Comparison of ENCODE assay signal across 22 cellular contexts in genomic region chr15:90823455-90823974, GRCh38. TPM values are rescaled to one million over a fixed set of nuclear protein-coding genes. Genes with fewer than 3 reads are reported as not detected.
DNase-seq lines count a peak whose midpoint lies in the region; ATAC-seq, FAIRE-seq and TF ChIP-seq lines count a peak whose summit lies in the region.
"Had no signal": no experiment of that assay in that cellular context is flagged by ENCODE, and none has a peak within 500 bp of the region (broad histone marks: within the 10 kb centered on the region; RNA-seq: fewer than 3 reads in every experiment).

No MANE protein-coding gene starts in this region.

- H3K36me3 ChIP-seq in GM12878 (ENCODE audit: control insufficient read depth in 2 of 2, insufficient read depth in 2 of 2, low read length in 1 of 2): no peaks in the 10 kb centered on the region
- H3K36me3 ChIP-seq in HepG2 (replicated peaks in 1 of 2; ENCODE audit: control insufficient read depth in 1 of 2, insufficient read depth in 2 of 2, low read length in 2 of 2): no peaks in the 10 kb centered on the region
- H3K36me3 ChIP-seq in right atrium auricular region: no peaks in the 10 kb centered on the region
- H3K36me3 ChIP-seq: MG63, SJCRH30 had no signal

- CTCF ChIA-PET in activated CD8-positive, alpha-beta memory T cell treated with anti-CD3 and anti-CD28 coated beads, Interleukin-2, amount 10 ng/mL, durations not matched to agents 7 days and 5 days (lab: Charles Lee): interaction anchor here (1.3 to 1.4 kb wide), 2 partner anchors 8 to 9 kb away, joined by 3 read pairs; no protein-coding TSS in a partner anchor
- CTCF ChIA-PET in GM12878 (lab: Yijun Ruan, JAX): interaction anchor here (0.7 to 1.6 kb wide), 4 partner anchors 9 to 170 kb away, joined by 3 to 10 read pairs (median 3); no protein-coding TSS in a partner anchor
- CTCF ChIA-PET in HepG2 (lab: Yijun Ruan, JAX; ENCODE audit: low intra/inter-chr PET ratio, low total read pairs): no interaction called here

- H4K20me1 ChIP-seq in GM12878 (ENCODE audit: control insufficient read depth, insufficient read depth) (no peaks in the 10 kb centered on the region), HepG2 (ENCODE audit: insufficient read depth, low read length) (no peaks in the 10 kb centered on the region)

- H3K4me2 ChIP-seq in GM12878 (ENCODE audit: control insufficient read depth, insufficient read depth) (no peak overlapping the region), HepG2 (ENCODE audit: low read depth, low read length) (peak overlapping the region; percentile 13; the same call in 1 of the 2 replicates)

- no peak for FAIRE-seq in GM12878 (lab: Jason Lieb, UNC)
- FAIRE-seq in HepG2 (lab: Jason Lieb, UNC): no peak
- FAIRE-seq: GM12892, GM18507, H1 had no signal

- H3K27me3 Mint-ChIP-seq in activated CD8-positive, alpha-beta memory T cell treated with anti-CD3 and anti-CD28 coated beads, Interleukin-2, amount 10 ng/mL, durations not matched to agents 7 days and 5 days: no peaks in the 10 kb centered on the region
- no peaks in the 10 kb centered on the region for H3K27me3 Mint-ChIP-seq in stimulated activated naive B cell treated with anti-CD40 and anti-IgM and Interleukin-4, amounts not matched to agents 10 μg/mL and 1 μg/mL and 100 μg/mL, for 72 hours
- H3K27me3 Mint-ChIP-seq: B cell had no signal

- H3K4me1 ChIP-seq in GM12878 (ENCODE audit: control insufficient read depth, insufficient read depth, low read length) (peaks cover 4% of the 10 kb centered on the region), HepG2 (ENCODE audit: insufficient read depth, low read length) (peaks cover 36% of the 10 kb centered on the region), right atrium auricular region (peaks cover 0 to 10% of the 10 kb centered on the region in 2 donors)

- BruUV-seq in GM12878 (replicated peaks; lab: Mats Ljungman, UMichigan) (no TSS peak), HepG2 (replicated peaks; lab: Mats Ljungman, UMichigan) (no TSS peak)

- POLR2A ChIA-PET in GM12878 (lab: Charles Lee): interaction anchor here (0.6 to 1.2 kb wide), 3 partner anchors 25 to 108 kb away, joined by 3 to 4 read pairs (median 3); no protein-coding TSS in a partner anchor
- POLR2A ChIA-PET in HepG2 (lab: Yijun Ruan, JAX): interaction anchor here (1.3 kb wide), 1 partner anchor 51 kb away, joined by 5 read pairs; no protein-coding TSS in a partner anchor

- TF ChIP-seq RAD21 in GM12878 (IDR thresholded peaks at IDR 0.05; ENCODE audit: insufficient read depth, low read depth, low read length) (no peak), HepG2 (CRISPR knock-in tag; IDR thresholded peaks at IDR 0.05) (no peak)

- H3K36me3 Mint-ChIP-seq in activated CD8-positive, alpha-beta memory T cell treated with anti-CD3 and anti-CD28 coated beads, Interleukin-2, amount 10 ng/mL, durations not matched to agents 7 days and 5 days: peaks cover 25% of the 10 kb centered on the region
- no peaks in the 10 kb centered on the region for H3K36me3 Mint-ChIP-seq in stimulated activated naive B cell treated with anti-CD40 and anti-IgM and Interleukin-4, amounts not matched to agents 10 μg/mL and 1 μg/mL and 100 μg/mL, for 72 hours
- H3K36me3 Mint-ChIP-seq: CD4-positive, alpha-beta memory T cell had no signal

- H3K27me3 ChIP-seq in GM12878 (replicated peaks in 1 of 2; ENCODE audit: control insufficient read depth in 2 of 2, insufficient read depth in 2 of 2, low read length in 1 of 2): no peaks in the 10 kb centered on the region
- H3K27me3 ChIP-seq in HepG2 (ENCODE audit: control insufficient read depth in 1 of 2, insufficient read depth in 2 of 2, low read length in 2 of 2): peaks cover 2 to 28% of the 10 kb centered on the region in 2 experiments; a peak in 3 of 5 replicates
- H3K27me3 ChIP-seq in right atrium auricular region: no peaks in the 10 kb centered on the region
- H3K27me3 ChIP-seq: MG63, SJCRH30 had no signal

- H3K27ac ChIP-seq in GM12878 (ENCODE audit: control insufficient read depth, insufficient read depth) (no peak overlapping the region), HepG2 (ENCODE audit: extremely low read length, insufficient read depth, low read length) (no peak overlapping the region), right atrium auricular region (no peak overlapping the region)
- H3K27ac ChIP-seq: RWPE1, SJCRH30 had no signal

- TF ChIP-seq POLR2A in GM12878 (IDR thresholded peaks at IDR 0.05; ENCODE audit: low read depth, low read length) (no peak), HepG2 (IDR thresholded peaks at IDR 0.05; ENCODE audit: insufficient read depth in 1 of 2, low read depth in 2 of 2, low read length in 2 of 2) (no peak)

- no peak overlapping the region for H3K9ac ChIP-seq in GM12878 (ENCODE audit: control insufficient read depth, insufficient read depth, low read length)
- H3K9ac ChIP-seq in HepG2 (ENCODE audit: insufficient read depth, low read depth, low read length): no peak overlapping the region

- no peak for ATAC-seq in activated CD8-positive, alpha-beta memory T cell treated with anti-CD3 and anti-CD28 coated beads, Interleukin-2, amount 10 ng/mL, durations not matched to agents 7 days and 5 days
- peak; percentile 34 for ATAC-seq in GM12878
- ATAC-seq in HepG2: no peak
- no peak for ATAC-seq in stimulated activated naive B cell treated with anti-CD40 and anti-IgM and Interleukin-4, amounts not matched to agents 10 μg/mL and 1 μg/mL and 100 μg/mL, for 72 hours (replicated peaks)
- no peak for ATAC-seq in HG02870 (IDR thresholded peaks at IDR 0.05; ENCODE audit: unreplicated experiment)
- ATAC-seq: PC-3 had no signal

- H3K9me3 Mint-ChIP-seq in activated CD8-positive, alpha-beta memory T cell treated with anti-CD3 and anti-CD28 coated beads, Interleukin-2, amount 10 ng/mL, durations not matched to agents 7 days and 5 days (ENCODE audit: low read depth): no peaks in the 10 kb centered on the region
- H3K9me3 Mint-ChIP-seq in stimulated activated naive B cell treated with anti-CD40 and anti-IgM and Interleukin-4, amounts not matched to agents 10 μg/mL and 1 μg/mL and 100 μg/mL, for 72 hours: peaks cover 0 to 3% of the 10 kb centered on the region in 2 donors

- H3K9me3 ChIP-seq in GM12878 (replicated peaks; ENCODE audit: control insufficient read depth, insufficient read depth, low read length) (no peaks in the 10 kb centered on the region; the same call in 2 of the 3 replicates), HepG2 (ENCODE audit: low read length) (no peaks in the 10 kb centered on the region), right atrium auricular region (no peaks in the 10 kb centered on the region)
- H3K9me3 ChIP-seq: MG63, SJCRH30 had no signal

- no peaks in the 10 kb centered on the region for H3K79me2 ChIP-seq in GM12878 (ENCODE audit: control insufficient read depth, insufficient read depth, low read length)
- H3K79me2 ChIP-seq in HepG2 (ENCODE audit: insufficient read depth, low read length): no peaks in the 10 kb centered on the region

- TF ChIP-seq EP300 in GM12878 (IDR thresholded peaks at IDR 0.05; ENCODE audit: borderline replicate concordance in 1 of 2, control insufficient read depth in 1 of 2, low read depth in 2 of 2, low read length in 2 of 2) (no peak), HepG2 (IDR thresholded peaks at IDR 0.05; ENCODE audit: low read depth in 2 of 2, low read length in 2 of 2) (no peak), HepG2 (CRISPR knock-in tag; IDR thresholded peaks at IDR 0.05; ENCODE audit: borderline replicate concordance) (no peak)

- intact Hi-C loops in GM12878 (cut with micrococcal nuclease; ENCODE audit: unreplicated experiment): no loop called here
- intact Hi-C loops in HepG2 (cut with micrococcal nuclease; ENCODE audit: unreplicated experiment): no loop called here

- 69% methylated on average over 7 of the region's 7 CpGs for WGBS in GM12878 (ENCODE audit: insufficient coverage, insufficient replicate concordance, low lambda C conversion rate, missing lambda C conversion rate)
- whole genome bisulfite sequencing in HepG2 (ENCODE audit: low lambda C conversion rate): 34% methylated on average over 5 of the region's 7 CpGs

- H2AFZ ChIP-seq in GM12878 (ENCODE audit: control insufficient read depth, low read depth, low read length) (no peak overlapping the region), HepG2 (ENCODE audit: low read length) (no peak overlapping the region)

- DNase-seq in activated CD8-positive, alpha-beta memory T cell treated with anti-CD3 and anti-CD28 coated beads, Interleukin-2, amount 10 ng/mL, durations not matched to agents 7 days and 5 days: no peak
- no peak for DNase-seq in activated CD8-positive, alpha-beta memory T cell treated with anti-CD3 and anti-CD28 coated beads, Interleukin-2, amount 50 U/mL, for 4 hours
- no peak for DNase-seq in GM12878 (ENCODE audit: low read depth, low spot score)
- no peak for DNase-seq in HepG2 (ENCODE audit: low spot score)
- DNase-seq in stimulated activated naive B cell treated with anti-CD40 and anti-IgM and Interleukin-4, amounts not matched to agents 10 μg/mL and 1 μg/mL and 100 μg/mL, for 72 hours: no peak
- no peak for DNase-seq in HPDE6-E6E7 (ENCODE audit: extremely low spot score)
- DNase-seq in right atrium auricular region (ENCODE audit: low spot score): no peak
- DNase-seq: CD4-positive, alpha-beta memory T cell; EL; MG63; NCI-H1092; NCI-H146; NCI-H2029 treated with DMSO at 0.1 percent for 48 hours; NCI-H2171; PC-3 had no signal

- RAD21 ChIA-PET in GM12878 (lab: Charles Lee; ENCODE audit: unreplicated experiment): interaction anchor here (0.6 to 1.9 kb wide), 6 partner anchors 10 to 112 kb away, joined by 3 to 6 read pairs (median 4); no protein-coding TSS in a partner anchor

- H3K4me1 Mint-ChIP-seq in activated CD8-positive, alpha-beta memory T cell treated with anti-CD3 and anti-CD28 coated beads, Interleukin-2, amount 10 ng/mL, durations not matched to agents 7 days and 5 days: peaks cover 72% of the 10 kb centered on the region
- H3K4me1 Mint-ChIP-seq in stimulated activated naive B cell treated with anti-CD40 and anti-IgM and Interleukin-4, amounts not matched to agents 10 μg/mL and 1 μg/mL and 100 μg/mL, for 72 hours: peaks cover 18 to 27% of the 10 kb centered on the region in 2 donors

- H3K4me3 ChIP-seq in GM12878 (no peak overlapping the region), HepG2 (replicated peaks in 1 of 3; ENCODE audit: insufficient read depth in 1 of 3, low read depth in 2 of 3, low read length in 3 of 3) (no peak overlapping the region), right atrium auricular region (no peak overlapping the region)
- H3K4me3 ChIP-seq: MG63, SJCRH30 had no signal

- H3K27ac Mint-ChIP-seq in activated CD8-positive, alpha-beta memory T cell treated with anti-CD3 and anti-CD28 coated beads, Interleukin-2, amount 10 ng/mL, durations not matched to agents 7 days and 5 days: peak overlapping the region; percentile 11
- peak overlapping the region; percentile 56 for H3K27ac Mint-ChIP-seq in stimulated activated naive B cell treated with anti-CD40 and anti-IgM and Interleukin-4, amounts not matched to agents 10 μg/mL and 1 μg/mL and 100 μg/mL, for 72 hours

- TF ChIP-seq CTCF in GM12878 (IDR thresholded peaks at IDR 0.05 in 2 of 3, conservative IDR thresholded peaks at IDR 0.05 in 1 of 3; ENCODE audit: control insufficient read depth in 2 of 3, extremely low read depth in 1 of 3, insufficient read depth in 1 of 3, low read depth in 3 of 3, low read length in 3 of 3) (no peak), HepG2 (CRISPR knock-in tag; IDR thresholded peaks at IDR 0.05) (no peak), right atrium auricular region (IDR thresholded peaks at IDR 0.05) (no peak)

- in situ Hi-C loops in GM12878 (cut with MboI): no loop called here
- in situ Hi-C loops in HepG2 (cut with HindIII; ENCODE audit: extremely low pct_ligation_motif_present, low pct_unique_long_range_greater_than_20kb): no loop called here

- H3K4me3 Mint-ChIP-seq in activated CD8-positive, alpha-beta memory T cell treated with anti-CD3 and anti-CD28 coated beads, Interleukin-2, amount 10 ng/mL, durations not matched to agents 7 days and 5 days: no peak overlapping the region
- no peak overlapping the region for H3K4me3 Mint-ChIP-seq in stimulated activated naive B cell treated with anti-CD40 and anti-IgM and Interleukin-4, amounts not matched to agents 10 μg/mL and 1 μg/mL and 100 μg/mL, for 72 hours
- H3K4me3 Mint-ChIP-seq: CD4-positive, alpha-beta memory T cell had no signal

- SMC1A ChIA-PET in GM12878 (lab: Charles Lee; ENCODE audit: uncharacterized antibody, unreplicated experiment): interaction anchor here (0.7 to 1.5 kb wide), 6 partner anchors 9 to 107 kb away, joined by 3 to 4 read pairs (median 4); partner anchors contain the start of gene BLM

RNA-seq across cellular contexts. Expression of gene FURIN, which starts 44.9 kb away (rescaled TPM):
- 100 to 1,000 TPM; 487 to 625 TPM for total RNA-seq in activated CD8-positive, alpha-beta memory T cell treated with anti-CD3 and anti-CD28 coated beads, Interleukin-2, amount 10 ng/mL, durations not matched to agents 7 days and 5 days
- 47.7 and 63.7 TPM in 2 replicates for total RNA-seq in GM12878 (2013; cell fraction: nucleolus; rRNA removed)
- total RNA-seq in GM12878 (2014; rRNA removed) (20.8 and 24.5 TPM in 2 replicates), GM12878 (2014; rRNA removed; fragmentation: Illumina TruSeq; extraction: Trizol) (9.9 and 11.2 TPM in 2 replicates), GM12878 (2021) (36.9 and 39.9 TPM in 2 replicates), HepG2 (2016; rRNA removed; fragmentation: Illumina TruSeq; extraction: Trizol) (13.9 and 17.4 TPM in 2 replicates), right atrium auricular region (10 to 100 TPM; 57.1 to 82.8 TPM)
- 10.8 TPM for polyA plus RNA-seq in GM12878 (2011; ENCODE audit: low read depth)
- polyA plus RNA-seq in GM12878 (2011; rRNA removed) (1.9 and 5.6 TPM in 2 replicates), GM12878 (2014; fragmentation: Illumina TruSeq; extraction: Trizol) (3.3 and 10.1 TPM in 2 replicates), GM12878 (2014; fragmentation: Nextera tagmentation; extraction: Ambion mirVana) (1 to 10 TPM in 1 of 2 experiments, under 1 TPM in 1; 0.47 to 1.3 TPM), GM12878 (2014; rRNA removed) (23.2 and 26.3 TPM in 2 replicates), GM12878 (2016; fragmentation: Nextera tagmentation; extraction: Ambion mirVana) (1 to 10 TPM; 5.6 to 5.9 TPM), HepG2 (2011; rRNA removed) (15.2 and 17.3 TPM in 2 replicates)
- polyA plus RNA-seq in GM12878 (2011; cell fraction: cytosol; rRNA removed): 8.3 and 8.8 TPM in 2 replicates
- 11.4 and 16.8 TPM in 2 replicates for polyA plus RNA-seq in GM12878 (2011; cell fraction: nucleus; rRNA removed)
- polyA plus RNA-seq in GM12878 (2012): 21.1 and 27.0 TPM in 2 replicates
- 7.2 and 13.4 TPM in 2 replicates for polyA minus RNA-seq in GM12878 (2011; rRNA and poly(A)+ RNA removed)
- polyA minus RNA-seq in GM12878 (2011; cell fraction: cytosol; rRNA and poly(A)+ RNA removed): 5.5 and 10.8 TPM in 2 replicates
- polyA minus RNA-seq in GM12878 (2011; cell fraction: nucleus; rRNA and poly(A)+ RNA removed): 5.2 and 5.9 TPM in 2 replicates
- total RNA-seq in HepG2 (2016; cell fraction: cytosol; rRNA removed; fragmentation: Illumina TruSeq; extraction: Trizol; ENCODE audit: low read depth): 4.7 and 4.8 TPM in 2 replicates
- 10.1 and 18.5 TPM in 2 replicates for total RNA-seq in HepG2 (2016; cell fraction: insoluble cytoplasmic fraction; rRNA removed; fragmentation: Illumina TruSeq; extraction: Trizol)
- total RNA-seq in HepG2 (2016; cell fraction: membrane; rRNA removed; fragmentation: Illumina TruSeq; extraction: Trizol): 20.5 and 21.4 TPM in 2 replicates
- total RNA-seq in HepG2 (2016; cell fraction: nucleus; rRNA removed; fragmentation: Illumina TruSeq; extraction: Trizol): 17.5 and 19.5 TPM in 2 replicates
- 12.0 and 18.4 TPM in 2 replicates for polyA plus RNA-seq in HepG2 (2011; cell fraction: cytosol; rRNA removed)
- 17.2 and 23.0 TPM in 2 replicates for polyA plus RNA-seq in HepG2 (2011; cell fraction: nucleus; rRNA removed)
- 4.4 and 15.3 TPM in 2 replicates for polyA plus RNA-seq in HepG2 (2012)
- polyA plus RNA-seq in HepG2 (2016; cell fraction: cytosol; fragmentation: Illumina TruSeq; extraction: Trizol; ENCODE audit: low read depth): 6.3 and 6.4 TPM in 2 replicates
- 14.6 and 21.4 TPM in 2 replicates for polyA plus RNA-seq in HepG2 (2016; cell fraction: insoluble cytoplasmic fraction; fragmentation: Illumina TruSeq; extraction: Trizol; ENCODE audit: low read depth)
- 19.0 and 20.4 TPM in 2 replicates for polyA plus RNA-seq in HepG2 (2016; cell fraction: membrane; fragmentation: Illumina TruSeq; extraction: Trizol; ENCODE audit: low read depth)
- 32.9 and 35.2 TPM in 2 replicates for polyA plus RNA-seq in HepG2 (2016; cell fraction: nucleus; fragmentation: Illumina TruSeq; extraction: Trizol; ENCODE audit: insufficient read depth, low read depth)
- polyA minus RNA-seq in HepG2 (2011; rRNA and poly(A)+ RNA removed; ENCODE audit: low replicate concordance): 33.9 and 45.0 TPM in 2 replicates
- 15.8 and 17.1 TPM in 2 replicates for polyA minus RNA-seq in HepG2 (2011; cell fraction: cytosol; rRNA and poly(A)+ RNA removed)
- 6.1 and 8.6 TPM in 2 replicates for polyA minus RNA-seq in HepG2 (2011; cell fraction: nucleus; rRNA and poly(A)+ RNA removed)

Comparison
In these comparisons a context has a peak if more than half of its experiments do, and no peak if none do; other contexts are left out.
1. RNA of gene FURIN, which starts 44.9 kb away (total RNA-seq): 487 to 625 TPM in activated CD8-positive, alpha-beta memory T cell treated with anti-CD3 and anti-CD28 coated beads, Interleukin-2, amount 10 ng/mL, durations not matched to agents 7 days and 5 days; 57.1 to 82.8 TPM in right atrium auricular region, 9.9 to 63.7 TPM in GM12878 and 4.7 to 21.4 TPM in HepG2; every median in the first group is over 4 times any median in the second.